Comparison of ENCODE assay signal across 18 cellular contexts in genomic region chr2:217688494-217688893, GRCh38.
DNase-seq lines count a peak whose midpoint lies in the region; ATAC-seq and TF ChIP-seq lines count a peak whose summit lies in the region.
"Had no signal": no experiment of that assay in that cellular context is flagged by ENCODE, and none has a peak within 500 bp of the region (broad histone marks: within the 10 kb centered on the region; RNA-seq: fewer than 3 reads in every experiment).

No MANE protein-coding gene starts in this region.

- no peaks in the 10 kb centered on the region for H3K9me3 Mint-ChIP-seq in stimulated activated naive CD8-positive, alpha-beta T cell treated with anti-CD3 and anti-CD28 coated beads, Interleukin-15, amount 100 ng/mL, for 72 hours
- no peaks in the 10 kb centered on the region for H3K9me3 Mint-ChIP-seq in stimulated activated effector memory CD8-positive, alpha-beta T cell treated with anti-CD3 and anti-CD28 coated beads, Interleukin-12 subunit alpha, Interleukin-12 subunit beta, amount 100 ng/mL, for 72 hours
- H3K9me3 Mint-ChIP-seq: CD8-positive, alpha-beta T cell had no signal

- peak overlapping the region; percentile 46 to 77 for H3K27ac ChIP-seq in ascending aorta
- H3K27ac ChIP-seq in gastrocnemius medialis: peak overlapping the region; percentile 52 to 73 (median 57)
- H3K27ac ChIP-seq in urinary bladder (ENCODE audit: low read depth): peak overlapping the region; percentile 27
- H3K27ac ChIP-seq in trophoblast cell (ENCODE audit: low read depth, low read length): no peak overlapping the region
- H3K27ac ChIP-seq: GM23248 had no signal

- DNase-seq in ascending aorta (ENCODE audit: low spot score in 2 of 2) (no peak), islet precursor cell (peak; percentile 29), gastrocnemius medialis (no peak), trophoblast cell (no peak)
- no peak for DNase-seq in stimulated activated naive CD8-positive, alpha-beta T cell treated with anti-CD3 and anti-CD28 coated beads, Interleukin-15, amount 100 ng/mL, for 72 hours
- DNase-seq in stimulated activated effector memory CD8-positive, alpha-beta T cell treated with anti-CD3 and anti-CD28 coated beads, Interleukin-12 subunit alpha, Interleukin-12 subunit beta, amount 100 ng/mL, for 72 hours (ENCODE audit: low spot score in 2 of 2): no peak
- DNase-seq: ACHN; CD8-positive, alpha-beta T cell; DND-41; GDM1; GM23248; KBM-7; NCI-H1092; NCI-H187; NCI-H69; NK-92 treated with Interleukin-12 subunit alpha and Interleukin-12 subunit beta, amount 100 ng/mL, for 24 hours had no signal

- H3K4me2 ChIP-seq in trophoblast cell (ENCODE audit: low read length): no peak overlapping the region

- H3K4me3 ChIP-seq in ascending aorta (no peak overlapping the region), gastrocnemius medialis (no peak overlapping the region), urinary bladder (ENCODE audit: low read depth, low read length) (no peak overlapping the region), trophoblast cell (ENCODE audit: low read depth, low read length) (no peak overlapping the region)
- H3K4me3 ChIP-seq: GM23248 had no signal

- H3K27me3 ChIP-seq in ascending aorta (no peaks in the 10 kb centered on the region), gastrocnemius medialis (no peaks in the 10 kb centered on the region), trophoblast cell (ENCODE audit: insufficient read depth, low read length) (no peaks in the 10 kb centered on the region)

- intact Hi-C loops in ascending aorta (cut with DNase I): no loop called here
- intact Hi-C loops in gastrocnemius medialis (cut with DNase I; ENCODE audit: low total_unique reads): no loop called here

- no peak overlapping the region for H4K91ac ChIP-seq in trophoblast cell (ENCODE audit: low read depth, low read length)

- H3K36me3 ChIP-seq in ascending aorta (peaks cover 0 to 5% of the 10 kb centered on the region in 2 donors), gastrocnemius medialis (no peaks in the 10 kb centered on the region), urinary bladder (ENCODE audit: insufficient read depth) (no peaks in the 10 kb centered on the region), trophoblast cell (ENCODE audit: control insufficient read depth in 1 of 2, insufficient read depth in 2 of 2, low read length in 2 of 2) (no peaks in the 10 kb centered on the region)

- no peaks in the 10 kb centered on the region for H3K79me2 ChIP-seq in trophoblast cell (ENCODE audit: control insufficient read depth, insufficient read depth, low read length, poor library complexity)

- H3K4ac ChIP-seq in trophoblast cell (ENCODE audit: low read depth, low read length): no peak overlapping the region

- no peak for ATAC-seq in gastrocnemius medialis
- ATAC-seq in stimulated activated naive CD8-positive, alpha-beta T cell treated with anti-CD3 and anti-CD28 coated beads, Interleukin-15, amount 100 ng/mL, for 72 hours: no peak
- ATAC-seq in stimulated activated effector memory CD8-positive, alpha-beta T cell treated with anti-CD3 and anti-CD28 coated beads, Interleukin-12 subunit alpha, Interleukin-12 subunit beta, amount 100 ng/mL, for 72 hours: no peak
- ATAC-seq: CD8-positive, alpha-beta T cell; HCT116 had no signal

- no peak overlapping the region for H4K12ac ChIP-seq in trophoblast cell (ENCODE audit: low read depth, low read length)

- no peak overlapping the region for H3K18ac ChIP-seq in trophoblast cell (ENCODE audit: low read length)

- H3K23ac ChIP-seq in trophoblast cell (ENCODE audit: low read length): no peak overlapping the region

- H3K79me1 ChIP-seq in trophoblast cell (ENCODE audit: low read length): no peaks in the 10 kb centered on the region

- H2BK12ac ChIP-seq in trophoblast cell (ENCODE audit: low read length): no peak overlapping the region

- TF ChIP-seq POLR2A in gastrocnemius medialis (IDR thresholded peaks at IDR 0.05): no peak

- whole genome bisulfite sequencing in urinary bladder: 89% methylated on average over 3 of the region's 3 CpGs
- WGBS in trophoblast cell (ENCODE audit: extremely low coverage, insufficient coverage, insufficient read length): no CpG with 5 or more reads among the region's 3 CpGs

- H3K14ac ChIP-seq in trophoblast cell (ENCODE audit: low read length): no peak overlapping the region

- no peak overlapping the region for H2AK5ac ChIP-seq in trophoblast cell (ENCODE audit: low read length)

- in situ Hi-C loops in gastrocnemius medialis (cut with MboI; ENCODE audit: low sequenced_read_pairs in 4 of 4): no loop called here

- no peak overlapping the region for H2BK5ac ChIP-seq in trophoblast cell (ENCODE audit: low read depth, low read length, poor library complexity)

- TF ChIP-seq CTCF in ascending aorta (IDR thresholded peaks at IDR 0.05) (no peak), gastrocnemius medialis (IDR thresholded peaks at IDR 0.05 in 4 of 5, conservative IDR thresholded peaks at IDR 0.05 in 1 of 5) (no peak)

- no peaks in the 10 kb centered on the region for H3K27me3 Mint-ChIP-seq in stimulated activated naive CD8-positive, alpha-beta T cell treated with anti-CD3 and anti-CD28 coated beads, Interleukin-15, amount 100 ng/mL, for 72 hours

- H3K9me3 ChIP-seq in ascending aorta (no peaks in the 10 kb centered on the region), gastrocnemius medialis (no peaks in the 10 kb centered on the region), trophoblast cell (ENCODE audit: insufficient read depth, low read depth, low read length) (no peaks in the 10 kb centered on the region)

- no peak overlapping the region for H2BK120ac ChIP-seq in trophoblast cell (ENCODE audit: insufficient read depth, low read length, poor library complexity)

- H3K27ac Mint-ChIP-seq in stimulated activated naive CD8-positive, alpha-beta T cell treated with anti-CD3 and anti-CD28 coated beads, Interleukin-15, amount 100 ng/mL, for 72 hours: no peak overlapping the region
- H3K27ac Mint-ChIP-seq in stimulated activated effector memory CD8-positive, alpha-beta T cell treated with anti-CD3 and anti-CD28 coated beads, Interleukin-12 subunit alpha, Interleukin-12 subunit beta, amount 100 ng/mL, for 72 hours: no peak overlapping the region
- H3K27ac Mint-ChIP-seq: CD8-positive, alpha-beta T cell had no signal

- no peaks in the 10 kb centered on the region for H3K36me3 Mint-ChIP-seq in stimulated activated effector memory CD8-positive, alpha-beta T cell treated with anti-CD3 and anti-CD28 coated beads, Interleukin-12 subunit alpha, Interleukin-12 subunit beta, amount 100 ng/mL, for 72 hours
- H3K36me3 Mint-ChIP-seq: CD8-positive, alpha-beta T cell had no signal

- no peak overlapping the region for H3K9ac ChIP-seq in trophoblast cell (ENCODE audit: low read length)
- H3K9ac ChIP-seq: GM23248 had no signal

- no peak overlapping the region for H2AFZ ChIP-seq in trophoblast cell (ENCODE audit: insufficient read depth, low read length, poor library complexity)
- H2AFZ ChIP-seq: GM23248 had no signal

- H4K8ac ChIP-seq in trophoblast cell (ENCODE audit: low read depth, low read length): no peak overlapping the region

- no peak overlapping the region for H3K4me3 Mint-ChIP-seq in stimulated activated naive CD8-positive, alpha-beta T cell treated with anti-CD3 and anti-CD28 coated beads, Interleukin-15, amount 100 ng/mL, for 72 hours
- no peak overlapping the region for H3K4me3 Mint-ChIP-seq in stimulated activated effector memory CD8-positive, alpha-beta T cell treated with anti-CD3 and anti-CD28 coated beads, Interleukin-12 subunit alpha, Interleukin-12 subunit beta, amount 100 ng/mL, for 72 hours
- H3K4me3 Mint-ChIP-seq: CD8-positive, alpha-beta T cell had no signal

- H3K4me1 ChIP-seq in ascending aorta (peaks cover 14 to 56% of the 10 kb centered on the region in 2 donors), gastrocnemius medialis (peaks cover 5 to 11% of the 10 kb centered on the region in 2 donors), urinary bladder (ENCODE audit: insufficient read depth) (no peaks in the 10 kb centered on the region), trophoblast cell (ENCODE audit: control insufficient read depth in 1 of 2, insufficient read depth in 2 of 2, low read length in 2 of 2) (peaks cover 8% of the 10 kb centered on the region in 2 experiments)

- no peaks in the 10 kb centered on the region for H3K4me1 Mint-ChIP-seq in stimulated activated naive CD8-positive, alpha-beta T cell treated with anti-CD3 and anti-CD28 coated beads, Interleukin-15, amount 100 ng/mL, for 72 hours
- H3K4me1 Mint-ChIP-seq in stimulated activated effector memory CD8-positive, alpha-beta T cell treated with anti-CD3 and anti-CD28 coated beads, Interleukin-12 subunit alpha, Interleukin-12 subunit beta, amount 100 ng/mL, for 72 hours: no peaks in the 10 kb centered on the region
